1 cellular context compared by ENCODE assay signal in genomic region chr1:43286115-43286514, GRCh38.
TF ChIP-seq lines count a peak whose summit lies in the region.

No MANE protein-coding gene starts in this region.

TF ChIP-seq in WTC11, 78 proteins besides CTCF, POLR2A, EP300 and RAD21 (continued from another document):
- TF ChIP-seq HMGXB4 (CRISPR knock-in tag; IDR thresholded peaks at IDR 0.05) (no peak), ELF4 (CRISPR knock-in tag; IDR thresholded peaks at IDR 0.05; ENCODE audit: low read depth) (no peak), FOXP1 (CRISPR knock-in tag; IDR thresholded peaks at IDR 0.05; ENCODE audit: borderline replicate concordance) (no peak), ATF2 (CRISPR knock-in tag; IDR thresholded peaks at IDR 0.05; ENCODE audit: borderline replicate concordance, low read depth) (no peak), ERG (CRISPR knock-in tag; IDR thresholded peaks at IDR 0.05) (no peak), CREM (CRISPR knock-in tag; IDR thresholded peaks at IDR 0.05) (no peak), ZNF671 (CRISPR knock-in tag; IDR thresholded peaks at IDR 0.05) (no peak), STAT6 (CRISPR knock-in tag; conservative IDR thresholded peaks at IDR 0.05; ENCODE audit: low read depth) (no peak), AFF4 (CRISPR knock-in tag; IDR thresholded peaks at IDR 0.05; ENCODE audit: borderline replicate concordance) (no peak), FOXJ3 (CRISPR knock-in tag; IDR thresholded peaks at IDR 0.05; ENCODE audit: borderline replicate concordance) (no peak), ATF6 (CRISPR knock-in tag; IDR thresholded peaks at IDR 0.05) (no peak), CREB1 (CRISPR knock-in tag; IDR thresholded peaks at IDR 0.05) (no peak), NFE2L1 (CRISPR knock-in tag; IDR thresholded peaks at IDR 0.05) (no peak), USF2 (CRISPR knock-in tag; IDR thresholded peaks at IDR 0.05) (no peak)
TF ChIP-seq in WTC11: peak in this region for 0.
